ENCODE assay signal across 30 cellular contexts in the genomic region with DNA sequence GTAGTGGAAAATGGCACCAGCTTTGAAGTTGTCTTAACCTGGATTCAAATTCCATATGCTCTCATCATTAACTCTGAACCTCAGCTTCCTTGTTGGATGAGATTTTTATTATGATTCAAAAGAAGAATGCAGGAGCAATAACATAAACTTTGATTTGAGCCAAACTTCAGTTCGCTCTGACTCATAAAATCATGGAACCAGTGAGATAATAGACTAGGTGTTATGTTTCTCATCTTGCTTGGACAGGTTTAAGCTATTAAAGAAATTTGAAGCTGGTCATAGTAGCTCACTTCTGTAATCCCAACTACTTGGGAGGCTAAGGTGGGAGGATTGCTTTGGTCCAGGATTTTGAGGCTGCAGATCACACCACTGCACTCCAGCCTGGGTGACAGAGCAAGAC.
DNase-seq lines count a peak whose midpoint lies in the region; ATAC-seq, FAIRE-seq and TF ChIP-seq lines count a peak whose summit lies in the region.
"Had no signal": no experiment of that assay in that cellular context is flagged by ENCODE, and none has a peak within 500 bp of the region (broad histone marks: within the 10 kb centered on the region; RNA-seq: fewer than 3 reads in every experiment).

No MANE protein-coding gene starts in this region.

- H4K20me1 ChIP-seq in astrocyte (ENCODE audit: insufficient read depth, low read length) = peaks cover 14% of the 10 kb centered on the region

- no peak for FAIRE-seq in astrocyte (lab: Jason Lieb, UNC)
- FAIRE-seq: GM19239 had no signal

- no TSS peak for BruUV-seq in MCF 10A (replicated peaks; lab: Mats Ljungman, UMichigan)

- POLR2A ChIA-PET in MCF 10A (lab: Yijun Ruan, JAX) = interaction anchor here (0.5 to 3.0 kb wide), 6 partner anchors 9 to 224 kb away, joined by 3 to 17 read pairs (median 4); no protein-coding TSS in a partner anchor

- H3K4me3 Mint-ChIP-seq in MCF 10A (ENCODE audit: unreplicated experiment) (no peak overlapping the region), astrocyte (ENCODE audit: unreplicated experiment) (no peak overlapping the region)
- H3K4me3 Mint-ChIP-seq: activated naive CD8-positive, alpha-beta T cell treated with anti-CD3 and anti-CD28 coated beads, Interleukin-2, amount 50 U/mL, for 24 hours; endodermal cell; stimulated activated memory B cell treated with anti-CD40 and anti-IgM and Interleukin-4, amounts not matched to agents 10 μg/mL and 1 μg/mL and 100 μg/mL, for 72 hours; T-helper 1 cell treated with Interleukin-12 subunit alpha and Interleukin-12 subunit beta and Interleukin-4 antibody, amounts not matched to agents 30 μg/mL and 1 μg/mL, for 36 hours; type B pancreatic cell had no signal

- TF ChIP-seq POLR2A in breast epithelium (IDR thresholded peaks at IDR 0.05) = no peak

- H3K27ac Mint-ChIP-seq in MCF 10A (ENCODE audit: low read depth, unreplicated experiment) (no peak overlapping the region), astrocyte (ENCODE audit: unreplicated experiment) (no peak overlapping the region)
- H3K27ac Mint-ChIP-seq: activated naive CD8-positive, alpha-beta T cell treated with anti-CD3 and anti-CD28 coated beads, Interleukin-2, amount 50 U/mL, for 24 hours; endodermal cell; stimulated activated memory B cell treated with anti-CD40 and anti-IgM and Interleukin-4, amounts not matched to agents 10 μg/mL and 1 μg/mL and 100 μg/mL, for 72 hours; T-helper 1 cell treated with Interleukin-12 subunit alpha and Interleukin-12 subunit beta and Interleukin-4 antibody, amounts not matched to agents 30 μg/mL and 1 μg/mL, for 36 hours; type B pancreatic cell had no signal

- DNase-seq in MCF 10A (ENCODE audit: unreplicated experiment) (peak; percentile 44), breast epithelium (ENCODE audit: low spot score in 2 of 2) (no peak), astrocyte (ENCODE audit: low read depth) (peak; percentile 61), iris pigment epithelial cell (ENCODE audit: low read depth) (peak; percentile 49), NCI-H187 treated with DMSO at 0.1 percent for 48 hours (lab: John Stamatoyannopoulos, UW) (no peak), SKM-1 treated with dmso at 0.1 percent for 144 hours (lab: John Stamatoyannopoulos, UW; ENCODE audit: unreplicated experiment) (no peak), KG1 (lab: John Stamatoyannopoulos, UW) (no peak)
- DNase-seq: 8988T; activated CD4-positive, alpha-beta T cell treated with anti-CD3 and anti-CD28 coated beads, Interleukin-2, amount 50 U/mL, for 4 hours; activated CD4-positive, CD25-positive, alpha-beta regulatory T cell; activated naive CD4-positive, alpha-beta T cell; activated naive CD8-positive, alpha-beta T cell treated with anti-CD3 and anti-CD28 coated beads, Interleukin-2, amount 50 U/mL, for 24 hours; Caco-2; dermis blood vessel endothelial cell; DMS79; endodermal cell; hippocampal formation; Karpas-422; left lung; mesenchymal stem cell; NCI-H446; NCI-H82; RPMI8226 had no signal

- H3K36me3 Mint-ChIP-seq in MCF 10A (ENCODE audit: insufficient read depth, unreplicated experiment) (no peaks in the 10 kb centered on the region), astrocyte (ENCODE audit: low read depth, unreplicated experiment) (no peaks in the 10 kb centered on the region)
- H3K36me3 Mint-ChIP-seq: stimulated activated memory B cell treated with anti-CD40 and anti-IgM and Interleukin-4, amounts not matched to agents 10 μg/mL and 1 μg/mL and 100 μg/mL, for 72 hours had no signal

- TF ChIP-seq CTCF in MCF 10A (IDR thresholded peaks at IDR 0.05; ENCODE audit: unreplicated experiment) (no peak), breast epithelium (IDR thresholded peaks at IDR 0.05) (no peak), astrocyte (IDR thresholded peaks at IDR 0.05; ENCODE audit: insufficient read depth, low read depth, low read length) (no peak)

- H3K36me3 ChIP-seq in breast epithelium (no peaks in the 10 kb centered on the region), astrocyte (ENCODE audit: insufficient read depth, low read length) (no peaks in the 10 kb centered on the region)
- H3K36me3 ChIP-seq: HAP-1, left lung had no signal

- H3K4me3 ChIP-seq in breast epithelium (no peak overlapping the region), astrocyte (ENCODE audit: insufficient read depth, low read depth, low read length) (no peak overlapping the region)
- H3K4me3 ChIP-seq: HAP-1, left lung had no signal

- H3K27me3 Mint-ChIP-seq in MCF 10A (ENCODE audit: insufficient read depth, unreplicated experiment) (no peaks in the 10 kb centered on the region), astrocyte (ENCODE audit: low read depth, unreplicated experiment) (no peaks in the 10 kb centered on the region)
- H3K27me3 Mint-ChIP-seq: type B pancreatic cell had no signal

- no peaks in the 10 kb centered on the region for H3K27me3 ChIP-seq in breast epithelium
- H3K27me3 ChIP-seq in astrocyte (ENCODE audit: insufficient read depth, low read length) = no peaks in the 10 kb centered on the region
- H3K27me3 ChIP-seq: left lung had no signal

- CTCF ChIA-PET in MCF 10A (lab: Yijun Ruan, JAX) = interaction anchor here (0.7 to 3.0 kb wide), 7 partner anchors 13 to 181 kb away, joined by 3 to 31 read pairs (median 14); no protein-coding TSS in a partner anchor

- no peaks in the 10 kb centered on the region for H3K9me3 ChIP-seq in breast epithelium
- no peaks in the 10 kb centered on the region for H3K9me3 ChIP-seq in astrocyte (ENCODE audit: insufficient read depth, low read depth, low read length)
- H3K9me3 ChIP-seq: Caco-2, HAP-1, left lung had no signal

- ATAC-seq in GM21619 (IDR thresholded peaks at IDR 0.05; ENCODE audit: unreplicated experiment) = no peak
- ATAC-seq: activated naive CD8-positive, alpha-beta T cell treated with anti-CD3 and anti-CD28 coated beads, Interleukin-2, amount 50 U/mL, for 24 hours; left lung; stimulated activated memory B cell treated with anti-CD40 and anti-IgM and Interleukin-4, amounts not matched to agents 10 μg/mL and 1 μg/mL and 100 μg/mL, for 72 hours had no signal

- peaks cover 34% of the 10 kb centered on the region for H3K79me2 ChIP-seq in astrocyte (ENCODE audit: insufficient read depth, low read length)

- H3K27ac ChIP-seq in breast epithelium (no peak overlapping the region), astrocyte (ENCODE audit: low read depth, low read length) (no peak overlapping the region)
- H3K27ac ChIP-seq: C4-2B, left lung had no signal

- no peak overlapping the region for H3K4me2 ChIP-seq in astrocyte (ENCODE audit: low read length)

- H2AFZ ChIP-seq in astrocyte (ENCODE audit: low read depth, low read length) = no peak overlapping the region

- H3K4me1 ChIP-seq in breast epithelium (no peaks in the 10 kb centered on the region), astrocyte (ENCODE audit: insufficient read depth, low read length) (peaks cover 3% of the 10 kb centered on the region)
- H3K4me1 ChIP-seq: Caco-2, HAP-1, left lung had no signal

- intact Hi-C loops in MCF 10A (cut with micrococcal nuclease) (no loop called here), breast epithelium (cut with DNase I; ENCODE audit: low total_unique reads) (no loop called here)

- H3K4me1 Mint-ChIP-seq in MCF 10A (ENCODE audit: insufficient read depth, unreplicated experiment) = peaks cover 19% of the 10 kb centered on the region
- H3K4me1 Mint-ChIP-seq in astrocyte (ENCODE audit: low read depth, unreplicated experiment) = peaks cover 3% of the 10 kb centered on the region
- H3K4me1 Mint-ChIP-seq: activated naive CD8-positive, alpha-beta T cell treated with anti-CD3 and anti-CD28 coated beads, Interleukin-2, amount 50 U/mL, for 24 hours had no signal

- no peak overlapping the region for H3K9ac ChIP-seq in astrocyte (ENCODE audit: low read length)

- H3K9me3 Mint-ChIP-seq in MCF 10A (ENCODE audit: unreplicated experiment) (peaks cover 5% of the 10 kb centered on the region), astrocyte (ENCODE audit: unreplicated experiment) (no peaks in the 10 kb centered on the region)
- H3K9me3 Mint-ChIP-seq: activated naive CD8-positive, alpha-beta T cell treated with anti-CD3 and anti-CD28 coated beads, Interleukin-2, amount 50 U/mL, for 24 hours; endodermal cell; stimulated activated memory B cell treated with anti-CD40 and anti-IgM and Interleukin-4, amounts not matched to agents 10 μg/mL and 1 μg/mL and 100 μg/mL, for 72 hours; T-helper 1 cell treated with Interleukin-12 subunit alpha and Interleukin-12 subunit beta and Interleukin-4 antibody, amounts not matched to agents 30 μg/mL and 1 μg/mL, for 36 hours; type B pancreatic cell had no signal

Comparison
In these comparisons a context has a peak if more than half of its experiments do, and no peak if none do; other contexts are left out.
1. DNase-seq: peak in MCF 10A (single experiment), astrocyte (single experiment) and iris pigment epithelial cell (single experiment); none in breast epithelium (0 of 2), NCI-H187 treated with DMSO at 0.1 percent for 48 hours (single experiment), SKM-1 treated with dmso at 0.1 percent for 144 hours (single experiment) and KG1 (single experiment).